ENCODE assay signal across 18 cellular contexts in genomic region chr7:15795371-15795770, GRCh38.
"Had no signal": no experiment of that assay in that cellular context is flagged by ENCODE, and none has a peak within 500 bp of the region (broad histone marks: within the 10 kb centered on the region; RNA-seq: fewer than 3 reads in every experiment).

No MANE protein-coding gene starts in this region.

- H3K27me3 ChIP-seq: hepatocyte, left lung, neural progenitor cell, suprapubic skin, tibial nerve had no signal

- H3K27ac ChIP-seq: hepatocyte, left lung, neural progenitor cell, suprapubic skin had no signal

- H3K4me1 ChIP-seq: left lung, neural progenitor cell, suprapubic skin had no signal

- H3K4me3 ChIP-seq: hepatocyte, left lung, neural progenitor cell, suprapubic skin, tibial nerve had no signal

- DNase-seq: activated CD4-positive, alpha-beta T cell treated with anti-CD3 and anti-CD28 coated beads for 4 hours; activated CD4-positive, alpha-beta T cell treated with anti-CD3 and anti-CD28 coated beads, Interleukin-2, amount 50 U/mL, for 48 hours; activated CD4-positive, CD25-positive, alpha-beta regulatory T cell; activated CD8-positive, alpha-beta memory T cell treated with anti-CD3 and anti-CD28 coated beads, Interleukin-2, amount 50 U/mL, for 48 hours; activated naive CD4-positive, alpha-beta T cell; activated T-cell treated with anti-CD3 and anti-CD28 coated beads, Interleukin-2, amount 50 U/mL, for 4 hours; immature natural killer cell; left lung; mammary epithelial cell; naive thymus-derived CD8-positive, alpha-beta T cell; stimulated activated CD4-positive, alpha-beta T cell treated with anti-CD3 and anti-CD28 coated beads, Interleukin-12 subunit alpha, Interleukin-12 subunit beta, amount 100 ng/mL, for 4 hours; stimulated activated CD4-positive, alpha-beta T cell treated with anti-CD3 and anti-CD28 coated beads, Interleukin-4, amount 100 ng/mL, for 4 hours; stimulated activated naive CD8-positive, alpha-beta T cell treated with anti-CD3 and anti-CD28 coated beads, Interleukin-15, amount 100 ng/mL, for 72 hours; T1000 had no signal

- ATAC-seq: activated T-cell treated with anti-CD3 and anti-CD28 coated beads, Interleukin-2, amount 50 U/mL, for 4 hours; left lung; naive thymus-derived CD8-positive, alpha-beta T cell; stimulated activated naive CD8-positive, alpha-beta T cell treated with anti-CD3 and anti-CD28 coated beads, Interleukin-15, amount 100 ng/mL, for 72 hours had no signal

- H3K9me3 ChIP-seq: suprapubic skin, tibial nerve had no signal

- H3K36me3 ChIP-seq: left lung, neural progenitor cell, suprapubic skin, tibial nerve had no signal
